ENCODE assay signal across 9 cellular contexts in genomic region chrX:27336466-27337091, GRCh38.
DNase-seq lines count a peak whose midpoint lies in the region; TF ChIP-seq lines count a peak whose summit lies in the region.
"Had no signal": no experiment of that assay in that cellular context is flagged by ENCODE, and none has a peak within 500 bp of the region (broad histone marks: within the 10 kb centered on the region; RNA-seq: fewer than 3 reads in every experiment).

No MANE protein-coding gene starts in this region.

- H3K9me3 ChIP-seq in right atrium auricular region, result no peaks in the 10 kb centered on the region
- H3K9me3 ChIP-seq: BLaER1 had no signal

- no peaks in the 10 kb centered on the region for H3K36me3 ChIP-seq in H7 (replicated peaks; ENCODE audit: control insufficient read depth, insufficient read depth, low read length)
- no peaks in the 10 kb centered on the region for H3K36me3 ChIP-seq in right atrium auricular region
- H3K36me3 ChIP-seq: BLaER1 had no signal

- H3K27ac ChIP-seq in right atrium auricular region, result no peak overlapping the region
- H3K27ac ChIP-seq: BLaER1 had no signal

- H3K27me3 ChIP-seq in H7 (ENCODE audit: control insufficient read depth, insufficient read depth, low read length) (no peaks in the 10 kb centered on the region), right atrium auricular region (no peaks in the 10 kb centered on the region)

- DNase-seq in DMS153 treated with DMSO at 0.1 percent for 48 hours (lab: John Stamatoyannopoulos, UW; ENCODE audit: unreplicated experiment), result peak; percentile 14
- no peak for DNase-seq in DMS153 (lab: John Stamatoyannopoulos, UW)
- peak; percentile 11 for DNase-seq in H7
- peak; percentile 65 for DNase-seq in NCI-H69 (lab: John Stamatoyannopoulos, UW)
- DNase-seq in activated gamma-delta T cell treated with anti-CD3 and anti-CD28 coated beads, Interleukin-2, amount 50 U/mL, for 16 hours (ENCODE audit: low read depth), result peak; percentile 4
- DNase-seq in right atrium auricular region (ENCODE audit: low spot score), result no peak
- peak; percentile 5 for DNase-seq in stimulated activated CD4-positive, alpha-beta T cell treated with anti-CD3 and anti-CD28 coated beads, Interleukin-4, amount 100 ng/mL, for 24 hours
- DNase-seq in KG1 (lab: John Stamatoyannopoulos, UW), result no peak

- no peaks in the 10 kb centered on the region for H3K4me1 ChIP-seq in right atrium auricular region
- H3K4me1 ChIP-seq: BLaER1 had no signal

- H3K4me3 ChIP-seq in H7 (ENCODE audit: insufficient read depth, low read depth, low read length) (no peak overlapping the region), right atrium auricular region (no peak overlapping the region)
- H3K4me3 ChIP-seq: BLaER1 had no signal

- peak; percentile 63 to 77 for TF ChIP-seq CTCF in right atrium auricular region (IDR thresholded peaks at IDR 0.05)

Comparison
In these comparisons a context has a peak if more than half of its experiments do, and no peak if none do; other contexts are left out.
1. DNase-seq: peak in DMS153 treated with DMSO at 0.1 percent for 48 hours (single experiment), H7 (single experiment), NCI-H69 (single experiment), activated gamma-delta T cell treated with anti-CD3 and anti-CD28 coated beads, Interleukin-2, amount 50 U/mL, for 16 hours (single experiment) and stimulated activated CD4-positive, alpha-beta T cell treated with anti-CD3 and anti-CD28 coated beads, Interleukin-4, amount 100 ng/mL, for 24 hours (single experiment); none in DMS153 (single experiment), right atrium auricular region (single experiment) and KG1 (single experiment).